ENCODE assay signal across 19 cellular contexts in the genomic region with DNA sequence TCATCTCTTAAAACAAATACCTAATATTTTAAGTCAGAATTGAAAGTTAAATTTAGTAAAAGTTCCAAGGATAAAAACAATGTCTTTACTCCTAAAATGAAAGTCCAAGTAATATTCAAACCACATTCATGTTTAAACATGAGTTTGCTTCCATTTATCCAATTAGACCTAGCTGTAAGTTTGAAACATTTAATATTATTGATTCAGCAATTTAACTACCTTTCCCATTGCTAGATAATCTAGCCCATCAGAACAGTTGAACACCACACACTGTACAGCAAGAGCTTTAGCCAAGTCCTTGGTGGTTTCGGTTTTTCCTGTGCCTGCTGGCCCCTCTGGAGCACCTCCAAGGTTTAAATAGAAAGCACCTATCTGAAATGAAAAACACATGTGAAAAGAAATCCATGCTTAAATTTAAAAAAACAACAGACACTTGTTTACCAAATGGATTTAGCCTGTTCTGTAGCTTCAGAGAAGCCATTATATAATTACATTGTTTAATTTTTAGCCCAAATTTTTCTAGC.
DNase-seq lines count a peak whose midpoint lies in the region; ATAC-seq and TF ChIP-seq lines count a peak whose summit lies in the region.
"Had no signal": no experiment of that assay in that cellular context is flagged by ENCODE, and none has a peak within 500 bp of the region (broad histone marks: within the 10 kb centered on the region; RNA-seq: fewer than 3 reads in every experiment).

No MANE protein-coding gene starts in this region.

- no peak overlapping the region for H3K4me3 Mint-ChIP-seq in mesothelial cell of epicardium
- H3K4me3 Mint-ChIP-seq in natural killer cell, result no peak overlapping the region
- H3K4me3 Mint-ChIP-seq in activated T-cell treated with anti-CD3 and anti-CD28 coated beads, Interleukin-2, amount 50 U/mL, for 4 hours, result no peak overlapping the region
- H3K4me3 Mint-ChIP-seq: CD8-positive, alpha-beta memory T cell; naive thymus-derived CD4-positive, alpha-beta T cell; stimulated activated naive B cell treated with anti-CD40 and anti-IgM and Interleukin-4, amounts not matched to agents 10 μg/mL and 1 μg/mL and 100 μg/mL, for 72 hours; T-helper 1 cell treated with Interleukin-12 subunit alpha and Interleukin-12 subunit beta and Interleukin-4 antibody, amounts not matched to agents 30 μg/mL and 1 μg/mL, for 36 hours had no signal

- TF ChIP-seq CTCF in astrocyte of the spinal cord (IDR thresholded peaks at IDR 0.05; ENCODE audit: low read depth, low read length) (no peak), mesothelial cell of epicardium (IDR thresholded peaks at IDR 0.05; ENCODE audit: unreplicated experiment) (no peak), natural killer cell (IDR thresholded peaks at IDR 0.05) (no peak)

- H3K27me3 Mint-ChIP-seq in mesothelial cell of epicardium (ENCODE audit: low read depth), result no peaks in the 10 kb centered on the region
- H3K27me3 Mint-ChIP-seq in natural killer cell (ENCODE audit: low read depth in 2 of 2), result peaks cover 0 to 1% of the 10 kb centered on the region in 2 donors
- H3K27me3 Mint-ChIP-seq in activated T-cell treated with anti-CD3 and anti-CD28 coated beads, Interleukin-2, amount 50 U/mL, for 4 hours (ENCODE audit: low read depth), result peaks cover 5% of the 10 kb centered on the region
- H3K27me3 Mint-ChIP-seq: stimulated activated naive B cell treated with anti-CD40 and anti-IgM and Interleukin-4, amounts not matched to agents 10 μg/mL and 1 μg/mL and 100 μg/mL, for 72 hours had no signal

- H3K4me1 Mint-ChIP-seq in mesothelial cell of epicardium, result peaks cover 25% of the 10 kb centered on the region
- H3K4me1 Mint-ChIP-seq in natural killer cell, result no peaks in the 10 kb centered on the region
- no peaks in the 10 kb centered on the region for H3K4me1 Mint-ChIP-seq in activated T-cell treated with anti-CD3 and anti-CD28 coated beads, Interleukin-2, amount 50 U/mL, for 4 hours (ENCODE audit: low read depth)
- H3K4me1 Mint-ChIP-seq: stimulated activated naive B cell treated with anti-CD40 and anti-IgM and Interleukin-4, amounts not matched to agents 10 μg/mL and 1 μg/mL and 100 μg/mL, for 72 hours had no signal

- H3K36me3 Mint-ChIP-seq in mesothelial cell of epicardium (no peaks in the 10 kb centered on the region), natural killer cell (no peaks in the 10 kb centered on the region)
- H3K36me3 Mint-ChIP-seq in activated T-cell treated with anti-CD3 and anti-CD28 coated beads, Interleukin-2, amount 50 U/mL, for 4 hours (ENCODE audit: insufficient read depth), result no peaks in the 10 kb centered on the region
- H3K36me3 Mint-ChIP-seq: CD8-positive, alpha-beta memory T cell; naive thymus-derived CD4-positive, alpha-beta T cell; stimulated activated naive B cell treated with anti-CD40 and anti-IgM and Interleukin-4, amounts not matched to agents 10 μg/mL and 1 μg/mL and 100 μg/mL, for 72 hours had no signal

- peak; percentile 2 for DNase-seq in Ammon's horn (ENCODE audit: low spot score)
- DNase-seq in LHCN-M2 (ENCODE audit: low read depth), result peak; percentile 13
- peak; percentile 73 for DNase-seq in astrocyte of the spinal cord (ENCODE audit: low read depth, low spot score)
- DNase-seq in mesothelial cell of epicardium (ENCODE audit: low spot score in 2 of 2, unreplicated experiment in 2 of 2), result no peak
- no peak for DNase-seq in natural killer cell
- no peak for DNase-seq in activated T-cell treated with anti-CD3 and anti-CD28 coated beads, Interleukin-2, amount 50 U/mL, for 4 hours
- no peak for DNase-seq in stimulated activated CD4-positive, alpha-beta T cell treated with anti-CD3 and anti-CD28 coated beads, Interleukin-4, amount 100 ng/mL, for 4 hours
- DNase-seq: activated CD4-positive, alpha-beta T cell treated with anti-CD3 and anti-CD28 coated beads for 48 hours; activated T-cell treated with anti-CD3 and anti-CD28 coated beads, Interleukin-2, amount 50 U/mL, for 48 hours; CD8-positive, alpha-beta memory T cell; effector CD8-positive, alpha-beta T cell; kidney glomerular epithelial cell; MV-4-11; naive thymus-derived CD4-positive, alpha-beta T cell; stimulated activated naive B cell treated with anti-CD40 and anti-IgM and Interleukin-4, amounts not matched to agents 10 μg/mL and 1 μg/mL and 100 μg/mL, for 72 hours had no signal

- intact Hi-C loops in natural killer cell (cut with micrococcal nuclease), result no loop called here

- ATAC-seq in natural killer cell, result no peak
- ATAC-seq in activated T-cell treated with anti-CD3 and anti-CD28 coated beads, Interleukin-2, amount 50 U/mL, for 4 hours, result no peak
- ATAC-seq in HG03139 (IDR thresholded peaks at IDR 0.05; ENCODE audit: unreplicated experiment), result no peak
- ATAC-seq: naive thymus-derived CD4-positive, alpha-beta T cell; Panc1; stimulated activated naive B cell treated with anti-CD40 and anti-IgM and Interleukin-4, amounts not matched to agents 10 μg/mL and 1 μg/mL and 100 μg/mL, for 72 hours had no signal

- H3K4me3 ChIP-seq in astrocyte of the spinal cord (ENCODE audit: low read depth, low read length), result no peak overlapping the region
- H3K4me3 ChIP-seq: right atrium auricular region had no signal

- peaks cover 3% of the 10 kb centered on the region for H3K9me3 Mint-ChIP-seq in mesothelial cell of epicardium
- H3K9me3 Mint-ChIP-seq in natural killer cell, result no peaks in the 10 kb centered on the region
- no peaks in the 10 kb centered on the region for H3K9me3 Mint-ChIP-seq in activated T-cell treated with anti-CD3 and anti-CD28 coated beads, Interleukin-2, amount 50 U/mL, for 4 hours
- H3K9me3 Mint-ChIP-seq: CD8-positive, alpha-beta memory T cell; naive thymus-derived CD4-positive, alpha-beta T cell; stimulated activated naive B cell treated with anti-CD40 and anti-IgM and Interleukin-4, amounts not matched to agents 10 μg/mL and 1 μg/mL and 100 μg/mL, for 72 hours; T-helper 1 cell treated with Interleukin-12 subunit alpha and Interleukin-12 subunit beta and Interleukin-4 antibody, amounts not matched to agents 30 μg/mL and 1 μg/mL, for 36 hours had no signal

- H3K27ac Mint-ChIP-seq in mesothelial cell of epicardium, result peak overlapping the region; percentile 74
- no peak overlapping the region for H3K27ac Mint-ChIP-seq in natural killer cell
- H3K27ac Mint-ChIP-seq: CD8-positive, alpha-beta memory T cell; naive thymus-derived CD4-positive, alpha-beta T cell; stimulated activated naive B cell treated with anti-CD40 and anti-IgM and Interleukin-4, amounts not matched to agents 10 μg/mL and 1 μg/mL and 100 μg/mL, for 72 hours; T-helper 1 cell treated with Interleukin-12 subunit alpha and Interleukin-12 subunit beta and Interleukin-4 antibody, amounts not matched to agents 30 μg/mL and 1 μg/mL, for 36 hours had no signal

- in situ Hi-C loops in astrocyte of the spinal cord (cut with HindIII; ENCODE audit: low sequenced_read_pairs), result no loop called here

Comparison
In these comparisons a context has a peak if more than half of its experiments do, and no peak if none do; other contexts are left out.
1. DNase-seq: peak in Ammon's horn (single experiment), LHCN-M2 (single experiment) and astrocyte of the spinal cord (single experiment); none in mesothelial cell of epicardium (0 of 2), natural killer cell (single experiment), activated T-cell treated with anti-CD3 and anti-CD28 coated beads, Interleukin-2, amount 50 U/mL, for 4 hours (single experiment) and stimulated activated CD4-positive, alpha-beta T cell treated with anti-CD3 and anti-CD28 coated beads, Interleukin-4, amount 100 ng/mL, for 4 hours (0 of 2).